Comparison of ENCODE assay signal across 11 cellular contexts in genomic region chr11:11876458-11876857, GRCh38. TPM values are rescaled to one million over a fixed set of nuclear protein-coding genes. Genes with fewer than 3 reads are reported as not detected.
A peak's percentile ranks its signal among the peaks of the same experiment; 100 is the strongest.
DNase-seq lines count a peak whose midpoint lies in the region; ATAC-seq, FAIRE-seq and TF ChIP-seq lines count a peak whose summit lies in the region.
"Had no signal": no experiment of that assay in that cellular context is flagged by ENCODE, and none has a peak within 500 bp of the region (broad histone marks: within the 10 kb centered on the region; RNA-seq: fewer than 3 reads in every experiment).

No MANE protein-coding gene starts in this region.

- H3K9ac ChIP-seq in keratinocyte (ENCODE audit: control insufficient read depth, extremely low read depth, insufficient read depth, low read length), result no peak overlapping the region

- H3K4me3 ChIP-seq in HFF-Myc (replicated peaks; ENCODE audit: low read depth, low read length) (no peak overlapping the region), keratinocyte (ENCODE audit: control insufficient read depth in 2 of 3, extremely low read depth in 1 of 3, insufficient read depth in 2 of 3, low read depth in 1 of 3, low read length in 3 of 3) (no peak overlapping the region), hepatocyte (no peak overlapping the region)
- H3K4me3 ChIP-seq: ovary had no signal

- no peaks in the 10 kb centered on the region for H3K9me3 ChIP-seq in keratinocyte (ENCODE audit: control insufficient read depth, low read depth, low read length)
- no peaks in the 10 kb centered on the region for H3K9me3 ChIP-seq in hepatocyte (ENCODE audit: low read depth)
- H3K9me3 ChIP-seq: ovary had no signal

- H2AFZ ChIP-seq in keratinocyte (ENCODE audit: control insufficient read depth, low read length) (no peak overlapping the region), hepatocyte (no peak overlapping the region)

- H3K4me2 ChIP-seq in keratinocyte (ENCODE audit: control insufficient read depth, extremely low read depth, insufficient read depth, low read depth, low read length), result no peak overlapping the region
- no peak overlapping the region for H3K4me2 ChIP-seq in hepatocyte

- H3K36me3 ChIP-seq in keratinocyte (ENCODE audit: control insufficient read depth in 2 of 2, extremely low read depth in 1 of 2, insufficient read depth in 2 of 2, low read length in 2 of 2), result no peaks in the 10 kb centered on the region
- H3K36me3 ChIP-seq in hepatocyte (replicated peaks; ENCODE audit: insufficient read depth, low read depth), result no peaks in the 10 kb centered on the region
- H3K36me3 ChIP-seq: ovary had no signal

- DNase-seq in DMS 273 (lab: John Stamatoyannopoulos, UW; ENCODE audit: unreplicated experiment) (peak; percentile 43), HFF-Myc (ENCODE audit: extremely low read depth, low read depth) (no peak), SW480 (ENCODE audit: low spot score) (peak; percentile 38), keratinocyte (ENCODE audit: low read depth, low spot score) (no peak), hepatocyte (ENCODE audit: low spot score) (no peak)
- no peak for DNase-seq in activated CD8-positive, alpha-beta memory T cell treated with anti-CD3 and anti-CD28 coated beads for 24 hours
- no peak for DNase-seq in effector CD8-positive, alpha-beta T cell (lab: John Stamatoyannopoulos, UW)
- DNase-seq: activated CD4-positive, alpha-beta T cell treated with anti-CD3 and anti-CD28 coated beads for 48 hours; ovary had no signal

- no peak overlapping the region for H3K27ac ChIP-seq in keratinocyte (ENCODE audit: control insufficient read depth, insufficient read depth, low read length)
- no peak overlapping the region for H3K27ac ChIP-seq in hepatocyte
- H3K27ac ChIP-seq: ovary had no signal

- TF ChIP-seq CTCF in HFF-Myc (IDR thresholded peaks at IDR 0.05; ENCODE audit: low read depth, low read length, missing control alignments) (peak; percentile 38), keratinocyte (optimal IDR thresholded peaks at IDR 0.05 in 1 of 3, IDR thresholded peaks at IDR 0.05 in 1 of 3, conservative IDR thresholded peaks at IDR 0.05 in 1 of 3; ENCODE audit: extremely low read depth in 1 of 3, insufficient read depth in 2 of 3, low read length in 3 of 3) (peak; percentile 21 to 51 (median 39)), hepatocyte (IDR thresholded peaks at IDR 0.05; ENCODE audit: poor library complexity) (no peak)

- no peak for ATAC-seq in HG02798 (IDR thresholded peaks at IDR 0.05; ENCODE audit: poor library complexity, unreplicated experiment)

- H3K4me1 ChIP-seq in keratinocyte (ENCODE audit: control insufficient read depth, extremely low read depth, insufficient read depth, low read length) (peaks cover 7% of the 10 kb centered on the region), hepatocyte (ENCODE audit: insufficient read depth) (no peaks in the 10 kb centered on the region)

- H3K27me3 ChIP-seq in keratinocyte (ENCODE audit: control insufficient read depth, extremely low read depth, insufficient read depth, low read length) (no peaks in the 10 kb centered on the region), hepatocyte (no peaks in the 10 kb centered on the region)
- H3K27me3 ChIP-seq: ovary had no signal

- H3K9me2 ChIP-seq in hepatocyte (replicated peaks; ENCODE audit: insufficient read depth), result no peaks in the 10 kb centered on the region

- no peak for FAIRE-seq in keratinocyte (lab: Jason Lieb, UNC)
- FAIRE-seq: G401.6 had no signal

- peaks cover 4% of the 10 kb centered on the region for H4K20me1 ChIP-seq in keratinocyte (ENCODE audit: control insufficient read depth, extremely low read depth, insufficient read depth, low read length)
- peaks cover 72% of the 10 kb centered on the region for H4K20me1 ChIP-seq in hepatocyte (ENCODE audit: insufficient read depth, poor library complexity, severe bottlenecking)

- 87% methylated on average over 2 of the region's 2 CpGs for WGBS in hepatocyte (ENCODE audit: low lambda C conversion rate, missing lambda C conversion rate)

- H3K9me1 ChIP-seq in keratinocyte (ENCODE audit: control insufficient read depth, extremely low read depth, insufficient read depth, low read length), result peaks cover 3% of the 10 kb centered on the region

- peaks cover 33% of the 10 kb centered on the region for H3K79me2 ChIP-seq in keratinocyte (ENCODE audit: control insufficient read depth, insufficient read depth, low read length)
- H3K79me2 ChIP-seq in hepatocyte, result peaks cover 100% of the 10 kb centered on the region

- dilution Hi-C loops in keratinocyte (cut with MboI; ENCODE audit: extremely low pct_ligation_motif_present, low sequenced_read_pairs), result no loop called here

RNA-seq across cellular contexts. Expression of gene USP47, which starts 34.7 kb away (rescaled TPM):
- polyA plus RNA-seq in keratinocyte (13.4 to 22.4 TPM (median 14.2 TPM) in 3 replicates), hepatocyte (34.0 and 37.8 TPM in 2 replicates)
- polyA plus RNA-seq in keratinocyte (2011; ENCODE audit: low read depth), result 107 TPM
- polyA plus RNA-seq in keratinocyte (2011; cell fraction: cytosol; rRNA removed), result 8.1 and 13.8 TPM in 2 replicates
- polyA plus RNA-seq in keratinocyte (2011; cell fraction: nucleus; rRNA removed), result 25.8 and 29.9 TPM in 2 replicates
- polyA plus RNA-seq in keratinocyte (2012; ENCODE audit: low replicate concordance), result 19.8 and 33.1 TPM in 2 replicates
- polyA minus RNA-seq in keratinocyte, result 3.3 to 44.5 TPM (median 20.2 TPM) in 3 replicates
- polyA minus RNA-seq in keratinocyte (2011; cell fraction: cytosol; rRNA and poly(A)+ RNA removed), result 12.3 TPM
- 27.2 and 57.8 TPM in 2 replicates for polyA minus RNA-seq in keratinocyte (2011; cell fraction: nucleus; rRNA and poly(A)+ RNA removed)
- 76.9 and 81.6 TPM in 2 replicates for total RNA-seq in hepatocyte

Comparison
In these comparisons a context has a peak if more than half of its experiments do, and no peak if none do; other contexts are left out.
1. DNase-seq: peak in DMS 273 (single experiment) and SW480 (single experiment); none in HFF-Myc (single experiment), keratinocyte (single experiment), activated CD8-positive, alpha-beta memory T cell treated with anti-CD3 and anti-CD28 coated beads for 24 hours (single experiment), hepatocyte (single experiment) and effector CD8-positive, alpha-beta T cell (single experiment).